Comparison of ENCODE assay signal across 11 cellular contexts in the genomic region with DNA sequence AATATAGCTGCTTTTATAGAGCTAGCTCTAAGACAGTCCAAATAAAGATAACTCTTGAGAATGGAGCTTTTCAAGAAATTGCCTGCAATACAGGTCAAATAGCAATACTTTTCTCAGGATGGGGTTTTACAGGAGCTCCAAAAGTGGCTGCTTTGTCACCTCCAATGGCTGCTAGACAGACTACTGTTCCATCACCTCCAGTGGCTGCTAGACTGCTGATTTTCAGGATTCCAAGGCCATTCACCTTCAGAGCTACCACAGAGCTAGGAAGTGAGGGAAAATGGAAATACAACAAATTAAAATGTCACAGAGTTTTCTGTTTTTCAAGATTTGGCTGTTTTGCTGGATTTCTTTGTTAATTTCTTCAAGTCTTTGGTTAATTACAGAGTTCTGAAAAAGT.
"Had no signal": no experiment of that assay in that cellular context is flagged by ENCODE, and none has a peak within 500 bp of the region (broad histone marks: within the 10 kb centered on the region; RNA-seq: fewer than 3 reads in every experiment).

No MANE protein-coding gene starts in this region.

- H3K4me3 Mint-ChIP-seq: GM23338, H9, HFFc6 had no signal

- ATAC-seq: GM23338, HCT116 had no signal

- H3K9me3 ChIP-seq: HAP-1 had no signal

- H3K9me3 Mint-ChIP-seq: GM23338, H9, HFFc6 had no signal

- H3K4me3 ChIP-seq: GM23248, GM23338, HAP-1 had no signal

- H2AFZ ChIP-seq: GM23248, GM23338 had no signal

- H3K27ac Mint-ChIP-seq: GM23338, H9, HFFc6 had no signal

- H3K27ac ChIP-seq: GM23248 had no signal

- H3K4me1 ChIP-seq: HAP-1 had no signal

- H3K4me2 ChIP-seq: GM23338 had no signal

- H3K9ac ChIP-seq: GM23248 had no signal

- FAIRE-seq: H1, H54 had no signal

- DNase-seq: GM23248, GOT3, H7, H9, HCEC 1CT, HFFc6 had no signal

- H3K36me3 ChIP-seq: HAP-1 had no signal
